34 cellular contexts compared by ENCODE assay signal in genomic region chr6:154532426-154532825, GRCh38. TPM values are rescaled to one million over a fixed set of nuclear protein-coding genes. Genes with fewer than 3 reads are reported as not detected.
"Had no signal": no experiment of that assay in that cellular context is flagged by ENCODE, and none has a peak within 500 bp of the region (broad histone marks: within the 10 kb centered on the region; RNA-seq: fewer than 3 reads in every experiment).

No MANE protein-coding gene starts in this region.

- DNase-seq: activated B cell treated with CpG ODN at 0.5 μM for 24 hours; activated CD4-positive, alpha-beta memory T cell treated with anti-CD3 and anti-CD28 coated beads for 36 hours; activated CD4-positive, alpha-beta T cell treated with anti-CD3 and anti-CD28 coated beads for 4 hours; activated CD4-positive, alpha-beta T cell treated with anti-CD3 and anti-CD28 coated beads, Interleukin-2, amount 10 ng/mL, durations not matched to agents 24 days and 14 days; activated CD4-positive, alpha-beta T cell treated with anti-CD3 and anti-CD28 coated beads, Interleukin-2, amount 50 U/mL, for 1 hour; activated CD4-positive, alpha-beta T cell treated with anti-CD3 and anti-CD28 coated beads, Interleukin-2, amount 50 U/mL, for 4 hours; activated CD4-positive, CD25-positive, alpha-beta regulatory T cell treated with anti-CD3 and anti-CD28 coated beads, Interleukin-2, amount 50 U/mL, for 72 hours; activated CD8-positive, alpha-beta memory T cell treated with anti-CD3 and anti-CD28 coated beads, Interleukin-2, amount 50 U/mL, for 4 hours; activated CD8-positive, alpha-beta T cell treated with anti-CD3 and anti-CD28 coated beads for 36 hours; activated effector memory CD4-positive, alpha-beta T cell treated with anti-CD3 and anti-CD28 coated beads, Interleukin-2, amount 50 U/mL, for 16 hours; activated gamma-delta T cell treated with Interleukin-2 at 50 U/mL for 16 hours; activated naive CD4-positive, alpha-beta T cell; activated naive CD4-positive, alpha-beta T cell treated with anti-CD3 and anti-CD28 coated beads for 36 hours; activated naive CD4-positive, alpha-beta T cell treated with anti-CD3 and anti-CD28 coated beads, Interleukin-2, amount 50 U/mL, for 16 hours; activated naive CD8-positive, alpha-beta T cell treated with anti-CD3 and anti-CD28 coated beads for 36 hours; activated T-cell treated with anti-CD3 and anti-CD28 coated beads for 4 hours; activated T-cell treated with anti-CD3 and anti-CD28 coated beads, Interleukin-2, amount 50 U/mL, for 1 hour; activated T-cell treated with anti-CD3 and anti-CD28 coated beads, Interleukin-2, amount 50 U/mL, for 4 hours; activated T-cell treated with anti-CD3 and anti-CD28 coated beads, Interleukin-2, amount 50 U/mL, for 72 hours; adrenal gland; amniotic stem cell; aorta; body of pancreas; brain microvascular endothelial cell; central memory CD4-positive, alpha-beta T cell; T-helper 2 cell; T-helper 9 cell had no signal

- FAIRE-seq: astrocyte, TTC549 had no signal

- H3K9me3 ChIP-seq: adrenal gland, body of pancreas, breast epithelium had no signal

- H3K27ac ChIP-seq: adrenal gland, body of pancreas, brain microvascular endothelial cell, breast epithelium, VCaP had no signal

- H3K4me3 ChIP-seq: adrenal gland, body of pancreas, breast epithelium had no signal

- H3K27me3 ChIP-seq: adrenal gland, body of pancreas, brain microvascular endothelial cell, breast epithelium had no signal

- ATAC-seq: activated CD8-positive, alpha-beta T cell treated with anti-CD3 and anti-CD28 coated beads for 36 hours; activated naive CD4-positive, alpha-beta T cell treated with anti-CD3 and anti-CD28 coated beads, Interleukin-2, amount 50 U/mL, for 72 hours; activated T-cell treated with anti-CD3 and anti-CD28 coated beads, Interleukin-2, amount 50 U/mL, for 4 hours; activated T-cell treated with anti-CD3 and anti-CD28 coated beads, Interleukin-2, amount 50 U/mL, for 72 hours; activated T-helper 17 cell treated with anti-CD3 and anti-CD28 coated beads, Interleukin-2, amount 50 U/mL, for 72 hours; body of pancreas had no signal

- H3K36me3 ChIP-seq: adrenal gland, brain microvascular endothelial cell, breast epithelium had no signal

- H3K4me1 ChIP-seq: adrenal gland, breast epithelium had no signal

RNA-seq across cellular contexts. Expression of gene CNKSR3, which starts 21.9 kb away (rescaled TPM):
- total RNA-seq: activated CD4-positive, alpha-beta T cell treated with anti-CD3 and anti-CD28 coated beads, Interleukin-2, amount 10 ng/mL, durations not matched to agents 24 days and 14 days; activated T-helper 1 cell treated with anti-CD3 and anti-CD28 coated beads, Interleukin-12 subunit alpha, Interleukin-12 subunit beta, Interleukin-2, Interleukin-4 antibody, amounts not matched to agents 30 ng/mL and 10 ng/mL and 1 ng/mL, durations not matched to agents 14 hours and 24 hours and 36 hours had no signal
